Comparison of ENCODE assay signal across 13 cellular contexts in genomic region chr17:17790673-17791464, GRCh38. TPM values are rescaled to one million over a fixed set of nuclear protein-coding genes. Genes with fewer than 3 reads are reported as not detected.
DNase-seq lines count a peak whose midpoint lies in the region; ATAC-seq and TF ChIP-seq lines count a peak whose summit lies in the region.
"Had no signal": no experiment of that assay in that cellular context is flagged by ENCODE, and none has a peak within 500 bp of the region (broad histone marks: within the 10 kb centered on the region; RNA-seq: fewer than 3 reads in every experiment).

No MANE protein-coding gene starts in this region.

- TF ChIP-seq CTCF in natural killer cell (IDR thresholded peaks at IDR 0.05) (no peak), mesothelial cell of epicardium (IDR thresholded peaks at IDR 0.05; ENCODE audit: unreplicated experiment) (no peak)

- H3K9me3 Mint-ChIP-seq in natural killer cell (no peaks in the 10 kb centered on the region), mesothelial cell of epicardium (no peaks in the 10 kb centered on the region)
- no peaks in the 10 kb centered on the region for H3K9me3 Mint-ChIP-seq in natural killer cell treated with Interleukin-12 subunit alpha and Interleukin-12 subunit beta and Interleukin-15 and Interleukin-18, amount 100 ng/mL, for 72 hours
- H3K9me3 Mint-ChIP-seq: activated B cell treated with CpG ODN at 0.5 μM for 24 hours; stimulated activated naive CD8-positive, alpha-beta T cell treated with anti-CD3 and anti-CD28 coated beads, Interleukin-15, Interleukin-2, amounts not matched to agents 100 ng/mL and 50 ng/mL, for 24 hours; T-cell had no signal

- peak overlapping the region; percentile 25 for H3K4me3 Mint-ChIP-seq in natural killer cell
- H3K4me3 Mint-ChIP-seq in natural killer cell treated with Interleukin-12 subunit alpha and Interleukin-12 subunit beta and Interleukin-15 and Interleukin-18, amount 100 ng/mL, for 72 hours, result no peak overlapping the region
- H3K4me3 Mint-ChIP-seq in mesothelial cell of epicardium, result no peak overlapping the region
- H3K4me3 Mint-ChIP-seq: activated B cell treated with CpG ODN at 0.5 μM for 24 hours; stimulated activated naive CD8-positive, alpha-beta T cell treated with anti-CD3 and anti-CD28 coated beads, Interleukin-15, Interleukin-2, amounts not matched to agents 100 ng/mL and 50 ng/mL, for 24 hours had no signal

- intact Hi-C loops in natural killer cell (cut with micrococcal nuclease), result loop anchor here (5.0 kb wide), 1 partner anchor 46 kb away; the partner anchor contains the start of gene SREBF1

- H3K36me3 Mint-ChIP-seq in natural killer cell, result no peaks in the 10 kb centered on the region
- no peaks in the 10 kb centered on the region for H3K36me3 Mint-ChIP-seq in natural killer cell treated with Interleukin-12 subunit alpha and Interleukin-12 subunit beta and Interleukin-15 and Interleukin-18, amount 100 ng/mL, for 72 hours
- H3K36me3 Mint-ChIP-seq in mesothelial cell of epicardium, result peaks cover 8% of the 10 kb centered on the region
- H3K36me3 Mint-ChIP-seq: T-cell had no signal

- ATAC-seq in natural killer cell, result no peak
- ATAC-seq in natural killer cell treated with Interleukin-12 subunit alpha and Interleukin-12 subunit beta and Interleukin-15 and Interleukin-18, amount 100 ng/mL, for 72 hours, result no peak
- no peak for ATAC-seq in HG03439 (IDR thresholded peaks at IDR 0.05; ENCODE audit: unreplicated experiment)
- no peak for ATAC-seq in HG03457 (IDR thresholded peaks at IDR 0.05; ENCODE audit: unreplicated experiment)
- ATAC-seq: T-cell had no signal

- no peak for DNase-seq in natural killer cell
- no peak for DNase-seq in natural killer cell treated with Interleukin-12 subunit alpha and Interleukin-12 subunit beta and Interleukin-15 and Interleukin-18, amount 100 ng/mL, for 72 hours (ENCODE audit: low spot score)
- DNase-seq in mesothelial cell of epicardium (ENCODE audit: low spot score in 2 of 2, unreplicated experiment in 2 of 2), result no peak
- DNase-seq in stimulated activated CD4-positive, alpha-beta T cell treated with anti-CD3 and anti-CD28 coated beads, Interleukin-4, amount 100 ng/mL, for 4 hours, result no peak
- no peak for DNase-seq in GM19238 (ENCODE audit: insufficient read length, low spot score)
- DNase-seq: activated B cell treated with CpG ODN at 0.5 μM for 24 hours, NCI-H146, NCI-H526 treated with DMSO at 0.1 percent for 48 hours, T-cell had no signal

- H3K4me1 Mint-ChIP-seq in natural killer cell, result peaks cover 31 to 38% of the 10 kb centered on the region in 2 donors
- H3K4me1 Mint-ChIP-seq in natural killer cell treated with Interleukin-12 subunit alpha and Interleukin-12 subunit beta and Interleukin-15 and Interleukin-18, amount 100 ng/mL, for 72 hours (ENCODE audit: low read depth in 2 of 2), result peaks cover 22 to 24% of the 10 kb centered on the region in 2 donors
- H3K4me1 Mint-ChIP-seq in mesothelial cell of epicardium, result peaks cover 46% of the 10 kb centered on the region

- H3K27ac Mint-ChIP-seq in natural killer cell, result peak overlapping the region; percentile 51 to 93
- no peak overlapping the region for H3K27ac Mint-ChIP-seq in natural killer cell treated with Interleukin-12 subunit alpha and Interleukin-12 subunit beta and Interleukin-15 and Interleukin-18, amount 100 ng/mL, for 72 hours
- peak overlapping the region; percentile 5 for H3K27ac Mint-ChIP-seq in mesothelial cell of epicardium
- H3K27ac Mint-ChIP-seq: activated B cell treated with CpG ODN at 0.5 μM for 24 hours; stimulated activated naive CD8-positive, alpha-beta T cell treated with anti-CD3 and anti-CD28 coated beads, Interleukin-15, Interleukin-2, amounts not matched to agents 100 ng/mL and 50 ng/mL, for 24 hours had no signal

- peak overlapping the region; percentile 75 for H3K27ac ChIP-seq in angular gyrus (ENCODE audit: low read depth, low read length)

- H3K27me3 Mint-ChIP-seq in natural killer cell (ENCODE audit: low read depth in 2 of 2) (no peaks in the 10 kb centered on the region), mesothelial cell of epicardium (ENCODE audit: low read depth) (no peaks in the 10 kb centered on the region)
- H3K27me3 Mint-ChIP-seq in natural killer cell treated with Interleukin-12 subunit alpha and Interleukin-12 subunit beta and Interleukin-15 and Interleukin-18, amount 100 ng/mL, for 72 hours, result no peaks in the 10 kb centered on the region
- H3K27me3 Mint-ChIP-seq: activated B cell treated with CpG ODN at 0.5 μM for 24 hours; stimulated activated naive CD8-positive, alpha-beta T cell treated with anti-CD3 and anti-CD28 coated beads, Interleukin-15, Interleukin-2, amounts not matched to agents 100 ng/mL and 50 ng/mL, for 24 hours; T-cell had no signal

RNA-seq across cellular contexts. Expression of gene SREBF1, which starts 45.9 kb away (rescaled TPM):
- total RNA-seq in natural killer cell (100 to 1,000 TPM in 2 of 3 donors, 10 to 100 TPM in 1; 80.7 to 208 (median 119) TPM), mesothelial cell of epicardium (179 to 187 TPM (median 181 TPM) in 3 replicates)
- total RNA-seq in natural killer cell treated with Interleukin-12 subunit alpha and Interleukin-12 subunit beta and Interleukin-15 and Interleukin-18, amount 100 ng/mL, for 72 hours, result 10 to 100 TPM; 55.8 to 73.5 TPM

Comparison
In these comparisons a context has a peak if more than half of its experiments do, and no peak if none do; other contexts are left out.
1. H3K27ac Mint-ChIP-seq: peak in natural killer cell (2 of 2) and mesothelial cell of epicardium (single experiment); none in natural killer cell treated with Interleukin-12 subunit alpha and Interleukin-12 subunit beta and Interleukin-15 and Interleukin-18, amount 100 ng/mL, for 72 hours (0 of 2).